Comparison of ENCODE assay signal across 8 cellular contexts in the genomic region with DNA sequence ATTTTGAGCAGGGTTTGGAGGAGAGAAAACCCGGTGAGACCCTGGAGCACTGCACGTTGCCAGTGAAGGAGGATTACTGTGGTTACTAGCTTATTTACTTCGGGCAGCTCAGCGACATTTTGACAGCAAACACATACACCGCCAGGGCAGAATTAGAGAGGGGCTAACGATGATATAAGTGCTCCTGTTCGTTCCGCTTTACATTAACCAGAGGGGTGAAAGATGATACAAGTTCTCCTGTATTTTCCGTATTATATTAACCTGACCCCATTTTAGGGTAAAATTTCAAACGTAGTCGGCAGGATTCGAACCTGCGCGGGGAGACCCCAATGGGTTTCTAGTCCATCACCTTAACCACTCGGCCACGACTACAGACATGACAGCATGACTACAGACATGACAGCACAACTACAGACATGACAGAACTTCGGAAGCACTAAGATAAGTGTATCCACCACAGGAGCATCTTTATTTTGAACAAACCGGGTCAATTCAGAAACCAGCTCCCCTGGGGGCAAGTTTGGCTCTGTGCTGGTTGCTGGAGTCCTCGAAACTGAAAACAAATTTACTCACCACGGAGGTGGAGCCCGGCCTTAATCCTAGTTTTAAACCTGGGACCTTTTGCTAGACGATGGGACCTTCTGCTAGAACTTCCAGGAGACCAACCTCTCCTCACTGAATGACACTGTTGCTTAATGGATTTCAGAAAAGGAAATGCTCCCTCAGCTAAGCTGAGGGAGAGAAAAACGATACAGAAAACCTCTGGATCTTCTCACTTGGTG.
DNase-seq lines count a peak whose midpoint lies in the region; ATAC-seq and TF ChIP-seq lines count a peak whose summit lies in the region.

No MANE protein-coding gene starts in this region.

- CTCF ChIA-PET in Panc1 (lab: Charles Lee): interaction anchor here (0.6 to 1.2 kb wide), 3 partner anchors 34 to 199 kb away, joined by 3 read pairs; no protein-coding TSS in a partner anchor

- H3K27ac Mint-ChIP-seq in HFFc6 (peak overlapping the region; percentile 64), endodermal cell (peak overlapping the region; percentile 85)

- H3K9me3 Mint-ChIP-seq in HFFc6 (no peaks in the 10 kb centered on the region), endodermal cell (peaks cover 2% of the 10 kb centered on the region)

- ATAC-seq in Panc1 (peak; percentile 94), GM21367 (IDR thresholded peaks at IDR 0.05; ENCODE audit: unreplicated experiment) (no peak), HG02678 (IDR thresholded peaks at IDR 0.05; ENCODE audit: unreplicated experiment) (no peak)
- ATAC-seq in stimulated activated naive CD8-positive, alpha-beta T cell treated with anti-CD3 and anti-CD28 coated beads, Interleukin-15, Interleukin-2, amounts not matched to agents 100 U/mL and 50 U/mL, for 24 hours: peak; percentile 91

- TF ChIP-seq CTCF in HFFc6 (IDR thresholded peaks at IDR 0.05) (no peak), Panc1 (IDR thresholded peaks at IDR 0.05) (no peak), endodermal cell (conservative IDR thresholded peaks at IDR 0.05) (peak; percentile 34)

- BruUV-seq in Panc1 (replicated peaks; lab: Mats Ljungman, UMichigan): no TSS peak

- no peaks in the 10 kb centered on the region for H3K36me3 Mint-ChIP-seq in HFFc6 (ENCODE audit: low read depth)
- no peaks in the 10 kb centered on the region for H3K36me3 Mint-ChIP-seq in endodermal cell (ENCODE audit: low read depth)

- 3 to 6% methylated on average over 12 to 23 of the region's 23 CpGs for WGBS in endodermal cell (ENCODE audit: insufficient coverage in 1 of 2, insufficient read length in 1 of 2), 2 experiments

- POLR2A ChIA-PET in Panc1 (lab: Charles Lee): no interaction called here

- no peaks in the 10 kb centered on the region for H3K36me3 ChIP-seq in Panc1 (ENCODE audit: control insufficient read depth, insufficient read depth, low read length)
- H3K36me3 ChIP-seq in endodermal cell (ENCODE audit: control insufficient read depth, insufficient read depth, low read length): no peaks in the 10 kb centered on the region

- H3K27me3 ChIP-seq in Panc1 (ENCODE audit: control insufficient read depth, insufficient read depth, low read length): peaks cover 2% of the 10 kb centered on the region; the same call in 1 of the 2 replicates
- peaks cover 11% of the 10 kb centered on the region for H3K27me3 ChIP-seq in endodermal cell (ENCODE audit: control insufficient read depth, insufficient read depth, low read length, poor library complexity, severe bottlenecking)

- in situ Hi-C loops in Panc1 (cut with HindIII; ENCODE audit: low pct_unique_long_range_greater_than_20kb, low sequenced_read_pairs): no loop called here

- peak overlapping the region; percentile 29 for H3K9ac ChIP-seq in endodermal cell (ENCODE audit: extremely low read depth, low read length, poor library complexity, severe bottlenecking)

- intact Hi-C loops in Panc1 (cut with micrococcal nuclease; ENCODE audit: unreplicated experiment): no loop called here

- H3K27ac ChIP-seq in Panc1 (ENCODE audit: low read length): no peak overlapping the region; the same call in 1 of the 2 replicates
- no peak overlapping the region for H3K27ac ChIP-seq in endodermal cell (ENCODE audit: low read depth, low read length)

- H3K9me3 ChIP-seq in Panc1 (ENCODE audit: control insufficient read depth, insufficient read depth, low read depth, low read length) (no peaks in the 10 kb centered on the region), endodermal cell (ENCODE audit: control insufficient read depth, low read length) (no peaks in the 10 kb centered on the region)

- H3K4me1 Mint-ChIP-seq in HFFc6 (ENCODE audit: low read depth): peaks cover 35% of the 10 kb centered on the region
- H3K4me1 Mint-ChIP-seq in endodermal cell: peaks cover 20% of the 10 kb centered on the region

- H3K4me3 ChIP-seq in GM08714 (ENCODE audit: low read length) (peak overlapping the region; percentile 82), Panc1 (ENCODE audit: low read depth in 2 of 2, low read length in 2 of 2) (peak overlapping the region; percentile 37 to 42), endodermal cell (ENCODE audit: low read length) (peak overlapping the region; percentile 86)

- peaks cover 18% of the 10 kb centered on the region for H3K27me3 Mint-ChIP-seq in HFFc6 (ENCODE audit: insufficient read depth)
- peaks cover 23% of the 10 kb centered on the region for H3K27me3 Mint-ChIP-seq in endodermal cell (ENCODE audit: insufficient read depth)

- DNase-seq in HFFc6: peak; percentile 80
- peak; percentile 96 for DNase-seq in Panc1 (ENCODE audit: low read depth, low spot score)
- peak; percentile 93 for DNase-seq in endodermal cell
- DNase-seq in stimulated activated naive CD8-positive, alpha-beta T cell treated with anti-CD3 and anti-CD28 coated beads, Interleukin-15, Interleukin-2, amounts not matched to agents 100 U/mL and 50 U/mL, for 24 hours: peak; percentile 65
- DNase-seq in central memory CD4-positive, alpha-beta T cell: no peak

- H3K4me1 ChIP-seq in Panc1 (ENCODE audit: control insufficient read depth, insufficient read depth, low read length) (no peaks in the 10 kb centered on the region; the same call in 1 of the 2 replicates), endodermal cell (ENCODE audit: control insufficient read depth, insufficient read depth, low read length) (no peaks in the 10 kb centered on the region)

- H3K4me3 Mint-ChIP-seq in HFFc6: peak overlapping the region; percentile 87
- H3K4me3 Mint-ChIP-seq in endodermal cell: peak overlapping the region; percentile 76

Comparison
In these comparisons a context has a peak if more than half of its experiments do, and no peak if none do; other contexts are left out.
1. ATAC-seq: peak in Panc1 (single experiment) and stimulated activated naive CD8-positive, alpha-beta T cell treated with anti-CD3 and anti-CD28 coated beads, Interleukin-15, Interleukin-2, amounts not matched to agents 100 U/mL and 50 U/mL, for 24 hours (single experiment); none in GM21367 (single experiment) and HG02678 (single experiment).
2. Peak in every context shown above with its lines, with median percentiles within 50 percentile points of each other: H3K4me3 ChIP-seq.